2 cellular contexts compared by ENCODE assay signal in the genomic region with DNA sequence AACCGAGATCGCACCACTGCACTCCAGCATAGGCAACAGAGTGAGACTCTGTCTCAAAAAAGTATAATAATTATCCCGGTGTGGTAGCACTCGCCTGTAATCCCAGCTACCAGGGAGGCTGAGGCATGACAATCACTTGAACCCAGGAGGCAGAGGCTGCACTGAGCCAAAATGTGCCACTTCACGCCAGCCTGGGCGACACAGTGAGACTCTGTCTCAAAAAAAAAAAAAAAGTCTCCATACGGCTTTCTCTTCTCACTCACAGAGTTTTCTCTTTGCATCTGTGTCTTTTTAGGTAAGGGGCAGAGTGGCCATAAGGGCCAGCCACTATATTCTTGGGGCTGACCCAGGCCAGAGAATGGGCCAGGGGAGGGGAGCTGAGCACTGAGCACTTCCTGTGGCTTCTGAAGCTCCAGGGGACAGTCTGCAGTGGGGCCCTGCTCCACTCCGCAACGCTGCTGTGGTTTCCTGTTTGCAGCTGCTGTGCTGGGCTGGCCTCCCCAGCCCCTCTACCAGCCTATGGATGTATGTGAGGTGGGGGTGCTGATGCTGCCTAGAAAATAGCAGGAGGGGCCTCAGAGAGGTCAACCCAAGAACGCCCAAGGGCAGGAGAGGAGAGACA.
TF ChIP-seq lines count a peak whose summit lies in the region.

No MANE protein-coding gene starts in this region.

TF ChIP-seq in WTC11, 78 proteins besides CTCF, POLR2A, EP300 and RAD21 (continued from another document):
- TF ChIP-seq, protein P1, sequence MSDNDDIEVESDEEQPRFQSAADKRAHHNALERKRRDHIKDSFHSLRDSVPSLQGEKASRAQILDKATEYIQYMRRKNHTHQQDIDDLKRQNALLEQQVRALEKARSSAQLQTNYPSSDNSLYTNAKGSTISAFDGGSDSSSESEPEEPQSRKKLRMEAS (CRISPR knock-in tag; IDR thresholded peaks at IDR 0.05), result no peak
- no peak for TF ChIP-seq NFYB (CRISPR knock-in tag; conservative IDR thresholded peaks at IDR 0.05; ENCODE audit: low read depth)
- no peak for TF ChIP-seq HMGA2 (CRISPR knock-in tag; IDR thresholded peaks at IDR 0.05)
- TF ChIP-seq, protein P2, sequence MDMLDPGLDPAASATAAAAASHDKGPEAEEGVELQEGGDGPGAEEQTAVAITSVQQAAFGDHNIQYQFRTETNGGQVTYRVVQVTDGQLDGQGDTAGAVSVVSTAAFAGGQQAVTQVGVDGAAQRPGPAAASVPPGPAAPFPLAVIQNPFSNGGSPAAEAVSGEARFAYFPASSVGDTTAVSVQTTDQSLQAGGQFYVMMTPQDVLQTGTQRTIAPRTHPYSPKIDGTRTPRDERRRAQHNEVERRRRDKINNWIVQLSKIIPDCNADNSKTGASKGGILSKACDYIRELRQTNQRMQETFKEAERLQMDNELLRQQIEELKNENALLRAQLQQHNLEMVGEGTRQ (CRISPR knock-in tag; IDR thresholded peaks at IDR 0.05), result no peak
- no peak for TF ChIP-seq JAZF1 (CRISPR knock-in tag; IDR thresholded peaks at IDR 0.05)
- TF ChIP-seq, protein P3, sequence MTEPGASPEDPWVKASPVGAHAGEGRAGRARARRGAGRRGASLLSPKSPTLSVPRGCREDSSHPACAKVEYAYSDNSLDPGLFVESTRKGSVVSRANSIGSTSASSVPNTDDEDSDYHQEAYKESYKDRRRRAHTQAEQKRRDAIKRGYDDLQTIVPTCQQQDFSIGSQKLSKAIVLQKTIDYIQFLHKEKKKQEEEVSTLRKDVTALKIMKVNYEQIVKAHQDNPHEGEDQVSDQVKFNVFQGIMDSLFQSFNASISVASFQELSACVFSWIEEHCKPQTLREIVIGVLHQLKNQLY (CRISPR knock-in tag; IDR thresholded peaks at IDR 0.05), result no peak
- TF ChIP-seq ZNF396 (CRISPR knock-in tag; IDR thresholded peaks at IDR 0.05; ENCODE audit: borderline replicate concordance), result no peak
- TF ChIP-seq ZNF263 (CRISPR knock-in tag; IDR thresholded peaks at IDR 0.05; ENCODE audit: low read depth), result no peak
- TF ChIP-seq, protein P4, sequence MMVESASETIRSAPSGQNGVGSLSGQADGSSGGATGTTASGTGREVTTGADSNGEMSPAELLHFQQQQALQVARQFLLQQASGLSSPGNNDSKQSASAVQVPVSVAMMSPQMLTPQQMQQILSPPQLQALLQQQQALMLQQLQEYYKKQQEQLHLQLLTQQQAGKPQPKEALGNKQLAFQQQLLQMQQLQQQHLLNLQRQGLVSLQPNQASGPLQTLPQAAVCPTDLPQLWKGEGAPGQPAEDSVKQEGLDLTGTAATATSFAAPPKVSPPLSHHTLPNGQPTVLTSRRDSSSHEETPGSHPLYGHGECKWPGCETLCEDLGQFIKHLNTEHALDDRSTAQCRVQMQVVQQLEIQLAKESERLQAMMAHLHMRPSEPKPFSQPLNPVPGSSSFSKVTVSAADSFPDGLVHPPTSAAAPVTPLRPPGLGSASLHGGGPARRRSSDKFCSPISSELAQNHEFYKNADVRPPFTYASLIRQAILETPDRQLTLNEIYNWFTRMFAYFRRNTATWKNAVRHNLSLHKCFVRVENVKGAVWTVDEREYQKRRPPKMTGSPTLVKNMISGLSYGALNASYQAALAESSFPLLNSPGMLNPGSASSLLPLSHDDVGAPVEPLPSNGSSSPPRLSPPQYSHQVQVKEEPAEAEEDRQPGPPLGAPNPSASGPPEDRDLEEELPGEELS (CRISPR knock-in tag; IDR thresholded peaks at IDR 0.05), result no peak
- TF ChIP-seq, protein P5, sequence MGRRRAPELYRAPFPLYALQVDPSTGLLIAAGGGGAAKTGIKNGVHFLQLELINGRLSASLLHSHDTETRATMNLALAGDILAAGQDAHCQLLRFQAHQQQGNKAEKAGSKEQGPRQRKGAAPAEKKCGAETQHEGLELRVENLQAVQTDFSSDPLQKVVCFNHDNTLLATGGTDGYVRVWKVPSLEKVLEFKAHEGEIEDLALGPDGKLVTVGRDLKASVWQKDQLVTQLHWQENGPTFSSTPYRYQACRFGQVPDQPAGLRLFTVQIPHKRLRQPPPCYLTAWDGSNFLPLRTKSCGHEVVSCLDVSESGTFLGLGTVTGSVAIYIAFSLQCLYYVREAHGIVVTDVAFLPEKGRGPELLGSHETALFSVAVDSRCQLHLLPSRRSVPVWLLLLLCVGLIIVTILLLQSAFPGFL (CRISPR knock-in tag; IDR thresholded peaks at IDR 0.05; ENCODE audit: borderline replicate concordance), result no peak
- TF ChIP-seq, protein P6, sequence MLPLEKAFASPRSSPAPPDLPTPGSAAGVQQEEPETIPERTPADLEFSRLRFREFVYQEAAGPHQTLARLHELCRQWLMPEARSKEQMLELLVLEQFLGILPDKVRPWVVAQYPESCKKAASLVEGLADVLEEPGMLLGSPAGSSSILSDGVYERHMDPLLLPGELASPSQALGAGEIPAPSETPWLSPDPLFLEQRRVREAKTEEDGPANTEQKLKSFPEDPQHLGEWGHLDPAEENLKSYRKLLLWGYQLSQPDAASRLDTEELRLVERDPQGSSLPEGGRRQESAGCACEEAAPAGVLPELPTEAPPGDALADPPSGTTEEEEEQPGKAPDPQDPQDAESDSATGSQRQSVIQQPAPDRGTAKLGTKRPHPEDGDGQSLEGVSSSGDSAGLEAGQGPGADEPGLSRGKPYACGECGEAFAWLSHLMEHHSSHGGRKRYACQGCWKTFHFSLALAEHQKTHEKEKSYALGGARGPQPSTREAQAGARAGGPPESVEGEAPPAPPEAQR (CRISPR knock-in tag; IDR thresholded peaks at IDR 0.05), result no peak
- TF ChIP-seq, protein P7, sequence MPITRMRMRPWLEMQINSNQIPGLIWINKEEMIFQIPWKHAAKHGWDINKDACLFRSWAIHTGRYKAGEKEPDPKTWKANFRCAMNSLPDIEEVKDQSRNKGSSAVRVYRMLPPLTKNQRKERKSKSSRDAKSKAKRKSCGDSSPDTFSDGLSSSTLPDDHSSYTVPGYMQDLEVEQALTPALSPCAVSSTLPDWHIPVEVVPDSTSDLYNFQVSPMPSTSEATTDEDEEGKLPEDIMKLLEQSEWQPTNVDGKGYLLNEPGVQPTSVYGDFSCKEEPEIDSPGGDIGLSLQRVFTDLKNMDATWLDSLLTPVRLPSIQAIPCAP (CRISPR knock-in tag; IDR thresholded peaks at IDR 0.05), result no peak

TF ChIP-seq in H1, 55 proteins besides CTCF, POLR2A, EP300 and RAD21 (continued from another document):
- no peak for TF ChIP-seq ZNF274 (IDR thresholded peaks at IDR 0.05; ENCODE audit: borderline replicate concordance, extremely low read depth, low read length)
- TF ChIP-seq POU5F1 (IDR thresholded peaks at IDR 0.05; ENCODE audit: low read depth, low read length), result no peak
- TF ChIP-seq YY1 (IDR thresholded peaks at IDR 0.05; ENCODE audit: low read depth, low read length), result no peak
- TF ChIP-seq MAFK (IDR thresholded peaks at IDR 0.05; ENCODE audit: low read depth, low read length), result no peak
- no peak for TF ChIP-seq RNF2 (IDR thresholded peaks at IDR 0.05; ENCODE audit: borderline replicate concordance, low read depth, low read length, missing control alignments, poor library complexity, severe bottlenecking)
- TF ChIP-seq SAP30 (IDR thresholded peaks at IDR 0.05; ENCODE audit: insufficient read depth, insufficient replicate concordance, low read length), result no peak
- TF ChIP-seq, protein P8, sequence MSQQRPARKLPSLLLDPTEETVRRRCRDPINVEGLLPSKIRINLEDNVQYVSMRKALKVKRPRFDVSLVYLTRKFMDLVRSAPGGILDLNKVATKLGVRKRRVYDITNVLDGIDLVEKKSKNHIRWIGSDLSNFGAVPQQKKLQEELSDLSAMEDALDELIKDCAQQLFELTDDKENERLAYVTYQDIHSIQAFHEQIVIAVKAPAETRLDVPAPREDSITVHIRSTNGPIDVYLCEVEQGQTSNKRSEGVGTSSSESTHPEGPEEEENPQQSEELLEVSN (IDR thresholded peaks at IDR 0.05), result no peak
- no peak for TF ChIP-seq TAF7 (optimal IDR thresholded peaks at IDR 0.05; ENCODE audit: borderline replicate concordance, low read depth, low read length)
- no peak for TF ChIP-seq CTBP2 (IDR thresholded peaks at IDR 0.05; ENCODE audit: borderline replicate concordance, insufficient read depth, insufficient read length, low read length)
- no peak for TF ChIP-seq SIN3A (conservative IDR thresholded peaks at IDR 0.05 in 1 of 2, IDR thresholded peaks at IDR 0.05 in 1 of 2; ENCODE audit: low read depth in 1 of 2, low read length in 2 of 2)
- no peak for TF ChIP-seq SP2 (IDR thresholded peaks at IDR 0.05; ENCODE audit: low read length)
- no peak for TF ChIP-seq CHD2 (IDR thresholded peaks at IDR 0.05; ENCODE audit: low read length)
- TF ChIP-seq HDAC2 (IDR thresholded peaks at IDR 0.05; ENCODE audit: borderline replicate concordance in 1 of 2, low read depth in 2 of 2, low read length in 2 of 2), result no peak
- no peak for TF ChIP-seq FOSL1 (IDR thresholded peaks at IDR 0.05; ENCODE audit: insufficient read depth, low read depth, low read length)
- TF ChIP-seq, protein P9, sequence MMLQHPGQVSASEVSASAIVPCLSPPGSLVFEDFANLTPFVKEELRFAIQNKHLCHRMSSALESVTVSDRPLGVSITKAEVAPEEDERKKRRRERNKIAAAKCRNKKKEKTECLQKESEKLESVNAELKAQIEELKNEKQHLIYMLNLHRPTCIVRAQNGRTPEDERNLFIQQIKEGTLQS (IDR thresholded peaks at IDR 0.05; ENCODE audit: insufficient read depth, low read depth, low read length), result no peak
- TF ChIP-seq TEAD4 (IDR thresholded peaks at IDR 0.05; ENCODE audit: low read depth, low read length), result no peak
- TF ChIP-seq TBP (IDR thresholded peaks at IDR 0.05; ENCODE audit: low read depth, low read length), result no peak
